ENCODE assay signal across 11 cellular contexts in genomic region chr22:38735465-38736256, GRCh38. TPM values are rescaled to one million over a fixed set of nuclear protein-coding genes. Genes with fewer than 3 reads are reported as not detected.
DNase-seq lines count a peak whose midpoint lies in the region; ATAC-seq and TF ChIP-seq lines count a peak whose summit lies in the region.
"Had no signal": no experiment of that assay in that cellular context is flagged by ENCODE, and none has a peak within 500 bp of the region (broad histone marks: within the 10 kb centered on the region; RNA-seq: fewer than 3 reads in every experiment).

No MANE protein-coding gene starts in this region.

- intact Hi-C loops in stomach (cut with DNase I; ENCODE audit: low total_unique reads) (no loop called here), posterior vena cava (cut with DNase I) (no loop called here)

- ATAC-seq in RWPE2 (ENCODE audit: low read depth) (peak; percentile 13; the same call in 1 of the 3 replicates), GM21515 (IDR thresholded peaks at IDR 0.05; ENCODE audit: unreplicated experiment) (no peak), HG03196 (IDR thresholded peaks at IDR 0.05; ENCODE audit: unreplicated experiment) (no peak)
- ATAC-seq: sciatic nerve had no signal

- H3K9me3 ChIP-seq in RWPE2 (ENCODE audit: severe bottlenecking) (no peaks in the 10 kb centered on the region), stomach (no peaks in the 10 kb centered on the region)

- H3K9me3 Mint-ChIP-seq in activated T-cell treated with anti-CD3 and anti-CD28 coated beads, Interleukin-2, amount 50 U/mL, for 24 hours: no peaks in the 10 kb centered on the region
- H3K9me3 Mint-ChIP-seq in immature natural killer cell: no peaks in the 10 kb centered on the region

- H3K27ac ChIP-seq in RWPE2 (ENCODE audit: poor library complexity, severe bottlenecking): no peak overlapping the region
- H3K27ac ChIP-seq in stomach: peak overlapping the region; percentile 1 to 83 (median 71)

- H3K27me3 ChIP-seq in RWPE2 (ENCODE audit: insufficient read depth, poor library complexity, severe bottlenecking): no peaks in the 10 kb centered on the region
- H3K27me3 ChIP-seq in stomach: no peaks in the 10 kb centered on the region

- H3K27ac Mint-ChIP-seq in activated T-cell treated with anti-CD3 and anti-CD28 coated beads, Interleukin-2, amount 50 U/mL, for 24 hours: peak overlapping the region; percentile 83
- peak overlapping the region; percentile 22 to 89 (median 83) for H3K27ac Mint-ChIP-seq in immature natural killer cell

- peaks cover 88% of the 10 kb centered on the region for H3K36me3 ChIP-seq in RWPE2 (ENCODE audit: low read depth)
- H3K36me3 ChIP-seq in stomach: peaks cover 67 to 95% (median 84%) of the 10 kb centered on the region in 4 donors

- no peak for TF ChIP-seq EP300 in stomach (IDR thresholded peaks at IDR 0.05)

- H3K4me1 ChIP-seq in RWPE2 (ENCODE audit: insufficient read depth, poor library complexity, severe bottlenecking) (no peaks in the 10 kb centered on the region), stomach (peaks cover 49 to 56% (median 51%) of the 10 kb centered on the region in 4 donors)

- 65 to 90% (median 73%) methylated on average over 7 to 15 of the region's 15 CpGs for WGBS in stomach, 5 donors

- peaks cover 100% of the 10 kb centered on the region for H3K36me3 Mint-ChIP-seq in activated T-cell treated with anti-CD3 and anti-CD28 coated beads, Interleukin-2, amount 50 U/mL, for 24 hours (ENCODE audit: low read depth)
- peaks cover 3 to 46% (median 16%) of the 10 kb centered on the region in 3 donors for H3K36me3 Mint-ChIP-seq in immature natural killer cell

- no peaks in the 10 kb centered on the region for H3K27me3 Mint-ChIP-seq in activated T-cell treated with anti-CD3 and anti-CD28 coated beads, Interleukin-2, amount 50 U/mL, for 24 hours
- H3K27me3 Mint-ChIP-seq in immature natural killer cell (ENCODE audit: low read depth in 3 of 3): peaks cover 50 to 59% (median 59%) of the 10 kb centered on the region in 3 donors

- no peak overlapping the region for H3K4me3 ChIP-seq in RWPE2 (ENCODE audit: severe bottlenecking)
- H3K4me3 ChIP-seq in stomach: no peak overlapping the region

- no peak for TF ChIP-seq POLR2A in stomach (IDR thresholded peaks at IDR 0.05)

- H3K4me3 Mint-ChIP-seq in activated T-cell treated with anti-CD3 and anti-CD28 coated beads, Interleukin-2, amount 50 U/mL, for 24 hours: no peak overlapping the region
- no peak overlapping the region for H3K4me3 Mint-ChIP-seq in immature natural killer cell

- DNase-seq in activated T-cell treated with anti-CD3 and anti-CD28 coated beads, Interleukin-2, amount 50 U/mL, for 24 hours: no peak
- DNase-seq in activated T-cell treated with anti-CD3 and anti-CD28 coated beads for 4 hours: no peak
- DNase-seq in RWPE2 (ENCODE audit: low spot score): no peak
- no peak for DNase-seq in immature natural killer cell
- DNase-seq in stomach: peak; percentile 76
- DNase-seq in posterior vena cava (ENCODE audit: low spot score): no peak
- DNase-seq: activated effector memory CD4-positive, alpha-beta T cell treated with anti-CD3 and anti-CD28 coated beads, Interleukin-2, amount 50 U/mL, for 16 hours; HCEC 1CT had no signal

- TF ChIP-seq CTCF in RWPE2 (IDR thresholded peaks at IDR 0.05; ENCODE audit: poor library complexity, severe bottlenecking) (no peak), stomach (IDR thresholded peaks at IDR 0.05) (no peak)

- H3K4me1 Mint-ChIP-seq in activated T-cell treated with anti-CD3 and anti-CD28 coated beads, Interleukin-2, amount 50 U/mL, for 24 hours (ENCODE audit: low read depth): peaks cover 48% of the 10 kb centered on the region
- peaks cover 32 to 62% of the 10 kb centered on the region in 2 donors for H3K4me1 Mint-ChIP-seq in immature natural killer cell

RNA-seq across cellular contexts. Expression of gene SUN2, which starts 20.1 kb away (rescaled TPM):
- polyA plus RNA-seq in immature natural killer cell (100 to 1,000 TPM; 444 to 668 (median 473) TPM), stomach (10 to 100 TPM; 25.3 to 51.8 (median 26.4) TPM)
- total RNA-seq in stomach (100 to 1,000 TPM; 108 to 387 (median 142) TPM), posterior vena cava (100 to 1,000 TPM; 229 to 246 TPM)

RNA-seq across cellular contexts. Expression of gene GTPBP1, which starts 29.9 kb away (rescaled TPM):
- polyA plus RNA-seq in immature natural killer cell (10 to 100 TPM; 13.0 to 35.5 (median 15.4) TPM), stomach (10 to 100 TPM in 2 of 3 donors, 1 to 10 TPM in 1; 9.2 to 18.6 (median 11.0) TPM)
- total RNA-seq in stomach (100 to 1,000 TPM in 1 of 5 donors, 10 to 100 TPM in 4; 23.8 to 199 (median 41.6) TPM), posterior vena cava (10 to 100 TPM; 29.8 to 34.3 TPM)

RNA-seq across cellular contexts. Expression of gene JOSD1, which starts 34.9 kb away (rescaled TPM):
- polyA plus RNA-seq in immature natural killer cell (10 to 100 TPM; 10.6 to 17.9 (median 11.2) TPM), stomach (10 to 100 TPM; 17.9 to 45.1 (median 20.8) TPM)
- total RNA-seq in stomach (10 to 100 TPM; 21.0 to 66.1 (median 35.7) TPM), posterior vena cava (10 to 100 TPM; 45.0 to 48.3 TPM)

RNA-seq across cellular contexts. Expression of gene TOMM22, which starts 53.9 kb away (rescaled TPM):
- polyA plus RNA-seq in immature natural killer cell: 10 to 100 TPM; 56.0 to 94.4 (median 68.8) TPM
- total RNA-seq in stomach: 10 to 100 TPM; 22.6 to 66.5 (median 26.1) TPM
- 10 to 100 TPM; 31.5 to 58.2 (median 43.3) TPM for polyA plus RNA-seq in stomach
- total RNA-seq in posterior vena cava: 10 to 100 TPM; 40.7 to 42.8 TPM

RNA-seq across cellular contexts. Expression of gene DNAL4, which starts 58.3 kb away (rescaled TPM):
- polyA plus RNA-seq in immature natural killer cell: 10 to 100 TPM; 16.7 to 16.9 (median 16.8) TPM
- 10 to 100 TPM in 4 of 5 donors, under 1 TPM in 1; 0.58 to 33.0 (median 11.2) TPM for total RNA-seq in stomach
- 10 to 100 TPM; 15.9 to 22.5 (median 21.4) TPM for polyA plus RNA-seq in stomach
- total RNA-seq in posterior vena cava: 1 to 10 TPM; 5.9 to 8.3 TPM
